In the genomic region with DNA sequence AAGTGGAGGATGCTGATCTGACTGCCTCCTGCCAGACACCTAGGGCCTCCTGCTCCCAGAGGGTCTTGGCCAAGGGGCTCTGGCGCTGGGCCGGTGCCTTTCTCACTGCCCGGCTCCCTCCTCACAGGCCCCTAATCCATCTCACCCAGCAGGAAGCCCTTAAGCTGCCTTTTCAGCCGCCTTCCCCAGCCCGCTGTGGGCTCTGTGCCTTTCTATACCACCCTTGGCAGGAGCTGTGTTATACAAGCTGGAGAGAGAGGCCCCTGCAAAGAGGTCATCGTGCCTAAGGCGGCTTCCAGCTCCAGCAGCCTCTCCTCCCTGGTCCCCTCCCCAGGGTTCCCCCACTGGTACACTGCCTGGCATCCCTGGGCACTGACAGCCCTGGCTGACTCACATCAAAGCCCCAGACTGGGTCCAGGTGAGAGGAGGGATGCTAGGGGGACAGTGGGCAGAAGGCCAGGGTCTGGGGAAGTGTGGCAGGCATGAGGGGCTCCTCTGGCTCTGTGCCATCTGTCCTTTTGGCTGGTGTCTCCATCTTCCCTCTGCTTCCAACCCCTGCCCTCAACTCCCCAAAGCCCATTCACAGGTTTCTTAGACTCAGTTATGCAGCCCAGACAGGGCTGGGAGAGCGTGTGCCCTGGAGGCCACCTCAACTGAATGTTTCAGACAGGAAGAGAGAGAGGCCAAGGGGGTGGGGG, we compare ENCODE assay signal across 15 cellular contexts. TPM values are rescaled to one million over a fixed set of nuclear protein-coding genes. Genes with fewer than 3 reads are reported as not detected.
DNase-seq lines count a peak whose midpoint lies in the region; ATAC-seq and TF ChIP-seq lines count a peak whose summit lies in the region.
"Had no signal": no experiment of that assay in that cellular context is flagged by ENCODE, and none has a peak within 500 bp of the region (broad histone marks: within the 10 kb centered on the region; RNA-seq: fewer than 3 reads in every experiment).

No MANE protein-coding gene starts in this region.

- TF ChIP-seq EP300 in Ishikawa (IDR thresholded peaks at IDR 0.05; ENCODE audit: borderline replicate concordance), result no peak

- H3K27ac ChIP-seq in neuronal stem cell (replicated peaks; ENCODE audit: low read length) (peak overlapping the region; percentile 86), psoas muscle (no peak overlapping the region), heart left ventricle (no peak overlapping the region), colonic mucosa (no peak overlapping the region)
- H3K27ac ChIP-seq: gastroesophageal sphincter, sigmoid colon had no signal

- H3K4me1 ChIP-seq in neuronal stem cell (ENCODE audit: control insufficient read depth in 2 of 2, insufficient read depth in 1 of 2, low read depth in 1 of 2, low read length in 2 of 2) (peaks cover 44 to 50% of the 10 kb centered on the region in 2 donors), psoas muscle (no peaks in the 10 kb centered on the region), heart left ventricle (peaks cover 0 to 21% (median 0%) of the 10 kb centered on the region in 12 donors), colonic mucosa (no peaks in the 10 kb centered on the region)
- H3K4me1 ChIP-seq: gastroesophageal sphincter had no signal

- no CpG with 5 or more reads among the region's 8 CpGs for WGBS in neuronal stem cell (ENCODE audit: extremely low coverage in 2 of 2, insufficient read length in 2 of 2, insufficient replicate concordance in 1 of 2), 2 donors
- 32 to 51% (median 34%) methylated on average over 8 of the region's 8 CpGs for WGBS in psoas muscle, 3 donors
- 50 to 62% (median 57%) methylated on average over 8 of the region's 8 CpGs for WGBS in heart left ventricle, 4 donors

- no peak overlapping the region for H3K4ac ChIP-seq in neuronal stem cell (ENCODE audit: low read length)

- peak overlapping the region; percentile 63 for H2BK15ac ChIP-seq in neuronal stem cell (ENCODE audit: low read length)

- no peak overlapping the region for H3K4me3 ChIP-seq in neuronal stem cell (ENCODE audit: low read length in 2 of 2)
- H3K4me3 ChIP-seq in psoas muscle, result no peak overlapping the region
- H3K4me3 ChIP-seq in heart left ventricle, result no peak overlapping the region
- H3K4me3 ChIP-seq in colonic mucosa, result no peak overlapping the region
- H3K4me3 ChIP-seq: gastroesophageal sphincter, sigmoid colon had no signal

- DNase-seq in EH (ENCODE audit: low read depth) (peak; percentile 54), neuronal stem cell (ENCODE audit: low spot score) (no peak), psoas muscle (no peak), heart left ventricle (no peak), inferior parietal cortex (ENCODE audit: extremely low spot score) (no peak), colonic mucosa (no peak)
- DNase-seq: CD8-positive, alpha-beta T cell; KG1; kidney glomerular epithelial cell; naive B cell; sigmoid colon had no signal

- peak overlapping the region; percentile 34 for H3K23ac ChIP-seq in neuronal stem cell (ENCODE audit: low read depth, low read length, poor library complexity)

- H4K8ac ChIP-seq in neuronal stem cell (ENCODE audit: low read depth, low read length), result no peak overlapping the region

- peak overlapping the region; percentile 97 for H3K18ac ChIP-seq in neuronal stem cell (ENCODE audit: low read length)

- H4K91ac ChIP-seq in neuronal stem cell (ENCODE audit: low read depth, low read length, poor library complexity), result peak overlapping the region; percentile 48

- peak overlapping the region in 4 of 5 experiments; percentile 20 to 78 (median 30) for H3K4me3 Mint-ChIP-seq in brain
- H3K4me3 Mint-ChIP-seq: activated T-helper 1 cell treated with anti-CD3 and anti-CD28 coated beads, Interleukin-12 subunit alpha, Interleukin-12 subunit beta, Interleukin-2, Interleukin-4 antibody, amounts not matched to agents 30 ng/mL and 10 ng/mL and 1 ng/mL, durations not matched to agents 14 hours and 24 hours and 36 hours; CD8-positive, alpha-beta T cell; naive B cell had no signal

- H3K79me1 ChIP-seq in neuronal stem cell (ENCODE audit: low read depth, low read length), result no peaks in the 10 kb centered on the region

- peaks cover 4% of the 10 kb centered on the region for H3K27me3 Mint-ChIP-seq in brain

- H2AFZ ChIP-seq in neuronal stem cell (ENCODE audit: low read length), result no peak overlapping the region

- peak overlapping the region; percentile 77 for H2AK5ac ChIP-seq in neuronal stem cell (ENCODE audit: low read depth, low read length)

- H3K9ac ChIP-seq in neuronal stem cell (ENCODE audit: low read depth, low read length, poor library complexity), result no peak overlapping the region
- H3K9ac ChIP-seq in colonic mucosa (ENCODE audit: low read depth in 2 of 2, low read length in 2 of 2), result no peak overlapping the region

- H3K9me3 Mint-ChIP-seq in brain, result peaks cover 0 to 9% (median 2%) of the 10 kb centered on the region in 5 experiments
- H3K9me3 Mint-ChIP-seq: activated T-helper 1 cell treated with anti-CD3 and anti-CD28 coated beads, Interleukin-12 subunit alpha, Interleukin-12 subunit beta, Interleukin-2, Interleukin-4 antibody, amounts not matched to agents 30 ng/mL and 10 ng/mL and 1 ng/mL, durations not matched to agents 14 hours and 24 hours and 36 hours; CD8-positive, alpha-beta T cell had no signal

- no peak for TF ChIP-seq RAD21 in Ishikawa (IDR thresholded peaks at IDR 0.05; ENCODE audit: low read depth)

- H3K4me2 ChIP-seq in neuronal stem cell (ENCODE audit: insufficient read depth, low read length, poor library complexity, severe bottlenecking), result peak overlapping the region; percentile 43

- TF ChIP-seq CTCF in brain (conservative IDR thresholded peaks at IDR 0.05) (no peak), psoas muscle (IDR thresholded peaks at IDR 0.05) (no peak), heart left ventricle (IDR thresholded peaks at IDR 0.05) (no peak), colonic mucosa (IDR thresholded peaks at IDR 0.05) (no peak)

- peak overlapping the region; percentile 97 for H2BK120ac ChIP-seq in neuronal stem cell (ENCODE audit: low read depth, low read length)

- H3K36me3 Mint-ChIP-seq in brain, result no peaks in the 10 kb centered on the region
- H3K36me3 Mint-ChIP-seq: CD8-positive, alpha-beta T cell; naive B cell had no signal

- peak overlapping the region; percentile 97 for H2BK5ac ChIP-seq in neuronal stem cell (ENCODE audit: low read length)

- H3K9me3 ChIP-seq in neuronal stem cell (replicated peaks in 1 of 2; ENCODE audit: control insufficient read depth in 2 of 2, insufficient read depth in 1 of 2, low read depth in 1 of 2, low read length in 2 of 2) (no peaks in the 10 kb centered on the region), psoas muscle (no peaks in the 10 kb centered on the region), heart left ventricle (no peaks in the 10 kb centered on the region), colonic mucosa (no peaks in the 10 kb centered on the region)
- H3K9me3 ChIP-seq: sigmoid colon had no signal

- H3K27me3 ChIP-seq in neuronal stem cell (ENCODE audit: control insufficient read depth in 3 of 3, insufficient read depth in 3 of 3, low read depth in 1 of 3, low read length in 3 of 3) (no peaks in the 10 kb centered on the region), psoas muscle (ENCODE audit: insufficient read depth in 3 of 3, low read length in 2 of 3) (peaks cover 0 to 34% (median 7%) of the 10 kb centered on the region in 3 donors), heart left ventricle (peaks cover 0 to 17% (median 3%) of the 10 kb centered on the region in 9 donors), colonic mucosa (no peaks in the 10 kb centered on the region)

- H3K36me3 ChIP-seq in neuronal stem cell (replicated peaks in 1 of 2; ENCODE audit: control insufficient read depth in 2 of 2, insufficient read depth in 2 of 2, low read length in 2 of 2), result no peaks in the 10 kb centered on the region
- H3K36me3 ChIP-seq in psoas muscle (ENCODE audit: insufficient read depth in 1 of 2, low read depth in 1 of 2), result no peaks in the 10 kb centered on the region
- no peaks in the 10 kb centered on the region for H3K36me3 ChIP-seq in heart left ventricle
- H3K36me3 ChIP-seq in colonic mucosa, result no peaks in the 10 kb centered on the region
- H3K36me3 ChIP-seq: gastroesophageal sphincter, sigmoid colon had no signal

- H3K14ac ChIP-seq in neuronal stem cell (ENCODE audit: low read length), result peak overlapping the region; percentile 85

- no peak for TF ChIP-seq POLR2A in heart left ventricle (IDR thresholded peaks at IDR 0.05)

- ATAC-seq in psoas muscle, result no peak
- no peak for ATAC-seq in heart left ventricle
- ATAC-seq: CD8-positive, alpha-beta T cell; gastroesophageal sphincter had no signal

- peak overlapping the region; percentile 81 to 98 (median 84) for H3K27ac Mint-ChIP-seq in brain
- H3K27ac Mint-ChIP-seq: activated T-helper 1 cell treated with anti-CD3 and anti-CD28 coated beads, Interleukin-12 subunit alpha, Interleukin-12 subunit beta, Interleukin-2, Interleukin-4 antibody, amounts not matched to agents 30 ng/mL and 10 ng/mL and 1 ng/mL, durations not matched to agents 14 hours and 24 hours and 36 hours; CD8-positive, alpha-beta T cell had no signal

- intact Hi-C loops in psoas muscle (cut with DNase I) (loop anchor here in 1 of 2 donors (10.0 kb wide), 1 partner anchor 313 kb away; no protein-coding TSS in a partner anchor), heart left ventricle (cut with DNase I) (no loop called here), colonic mucosa (cut with DNase I) (no loop called here)

- H2BK12ac ChIP-seq in neuronal stem cell (ENCODE audit: low read length), result peak overlapping the region; percentile 87

- H3K4me1 Mint-ChIP-seq in brain, result peaks cover 69% of the 10 kb centered on the region
- H3K4me1 Mint-ChIP-seq: naive B cell had no signal

TF ChIP-seq in Ishikawa, 13 proteins besides CTCF, POLR2A, EP300 and RAD21:
- TF ChIP-seq NFIC (IDR thresholded peaks at IDR 0.05) (0 out of 2 replicates have a peak, but pooled peaks have one; percentile 24), FOXM1 (IDR thresholded peaks at IDR 0.05; ENCODE audit: borderline replicate concordance, low read depth) (no peak)

RNA-seq across cellular contexts. Expression of a gene that starts 15.3 kb away (rescaled TPM):
- polyA plus RNA-seq in brain (ENCODE audit: insufficient read depth, low read depth, low replicate concordance) (6.1 TPM), psoas muscle (under 1 TPM; 0.13 to 0.61 (median 0.30) TPM), heart left ventricle (1 to 10 TPM; 2.4 to 3.2 TPM)
- polyA plus RNA-seq in neuronal stem cell (2013, experiment 1 of 2), result 181 TPM
- polyA plus RNA-seq in neuronal stem cell (2013, experiment 2 of 2), result 177 TPM
- total RNA-seq in psoas muscle (under 1 TPM; 0.28 to 0.44 (median 0.33) TPM), heart left ventricle (1 to 10 TPM; 1.6 to 8.1 (median 4.5) TPM), colonic mucosa (1 to 10 TPM in 1 of 2 donors, under 1 TPM in 1; 0.67 to 2.0 TPM)
- total RNA-seq: activated T-helper 1 cell treated with anti-CD3 and anti-CD28 coated beads, Interleukin-12 subunit alpha, Interleukin-12 subunit beta, Interleukin-2, Interleukin-4 antibody, amounts not matched to agents 30 ng/mL and 10 ng/mL and 1 ng/mL, durations not matched to agents 14 hours and 24 hours and 36 hours; CD8-positive, alpha-beta T cell had no signal

RNA-seq across cellular contexts. Expression of a gene that starts 38.8 kb away (rescaled TPM):
- polyA plus RNA-seq in brain (ENCODE audit: insufficient read depth, low read depth, low replicate concordance), result 21.4 TPM
- 22.8 TPM for polyA plus RNA-seq in neuronal stem cell (2013, experiment 1 of 2)
- polyA plus RNA-seq in neuronal stem cell (2013, experiment 2 of 2), result 23.3 TPM
- 10 to 100 TPM; 16.5 to 28.1 (median 21.7) TPM for total RNA-seq in psoas muscle
- polyA plus RNA-seq in psoas muscle, result 10 to 100 TPM in 2 of 3 donors, 1 to 10 TPM in 1; 5.7 to 23.5 (median 11.9) TPM
- 10 to 100 TPM; 17.5 to 24.9 (median 21.5) TPM for total RNA-seq in heart left ventricle
- polyA plus RNA-seq in heart left ventricle, result 10 to 100 TPM; 12.8 to 15.1 TPM
- 10 to 100 TPM; 30.3 to 33.9 TPM for total RNA-seq in colonic mucosa
